ENCODE assay signal across 15 cellular contexts in the genomic region with DNA sequence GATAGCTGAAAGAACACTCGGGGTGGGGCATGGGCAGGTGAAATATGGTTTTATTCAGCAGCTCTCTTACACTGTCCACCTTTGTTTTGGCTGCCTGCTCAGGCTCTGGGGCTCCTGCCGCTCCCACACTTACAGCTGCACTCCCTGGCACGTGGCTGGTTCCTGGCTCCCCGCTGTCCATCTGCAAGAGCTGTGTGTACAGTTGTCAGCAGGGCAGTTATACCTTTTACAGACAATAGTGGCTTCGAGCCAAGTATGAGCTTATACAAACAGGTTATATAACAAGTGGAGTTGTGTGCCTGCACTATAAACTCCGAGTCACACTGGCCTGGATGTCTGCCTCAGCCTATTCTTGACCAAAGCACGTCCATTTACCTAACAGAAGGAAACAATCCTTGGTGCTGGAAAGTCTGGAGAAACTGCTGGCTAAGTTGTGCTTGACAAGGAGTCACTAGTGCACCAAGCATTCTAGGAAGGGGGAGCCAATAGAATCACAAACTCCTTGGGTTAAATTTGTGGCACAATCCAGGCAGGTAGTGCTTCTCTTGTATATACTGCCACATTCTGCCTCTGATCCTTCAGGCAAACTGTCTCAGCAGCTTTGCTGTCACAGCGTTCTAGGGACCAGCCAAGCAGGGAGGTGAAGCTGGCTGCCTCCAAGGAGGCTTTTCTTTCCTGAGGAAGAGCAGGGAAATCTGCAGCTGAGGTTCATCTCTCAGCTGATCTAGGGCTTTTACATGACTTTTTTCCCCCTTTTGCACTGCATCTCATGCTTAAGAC.
A peak's percentile ranks its signal among the peaks of the same experiment; 100 is the strongest.
DNase-seq lines count a peak whose midpoint lies in the region; ATAC-seq, FAIRE-seq and TF ChIP-seq lines count a peak whose summit lies in the region.
"Had no signal": no experiment of that assay in that cellular context is flagged by ENCODE, and none has a peak within 500 bp of the region (broad histone marks: within the 10 kb centered on the region; RNA-seq: fewer than 3 reads in every experiment).

No MANE protein-coding gene starts in this region.

- ATAC-seq in left colon: peak; percentile 56
- no peak for ATAC-seq in HG02763 (IDR thresholded peaks at IDR 0.05; ENCODE audit: unreplicated experiment)
- ATAC-seq in left lobe of liver: no peak
- ATAC-seq: foreskin keratinocyte, sciatic nerve, upper lobe of right lung had no signal

- 0 out of 2 replicates have a peak overlapping the region, but pooled peaks have one; percentile 41 for H2AFZ ChIP-seq in OCI-LY3 (ENCODE audit: low read depth, low read length)

- H3K36me3 ChIP-seq in OCI-LY3 (replicated peaks; ENCODE audit: low read depth, low read length): no peaks in the 10 kb centered on the region
- H3K36me3 ChIP-seq: SJSA1, upper lobe of right lung had no signal

- TF ChIP-seq CTCF in OCI-LY3 (IDR thresholded peaks at IDR 0.05; ENCODE audit: low read depth, low read length): no peak

- no peak overlapping the region for H3K4me2 ChIP-seq in OCI-LY3 (ENCODE audit: low read length)

- H3K4me3 ChIP-seq in OCI-LY3 (ENCODE audit: low read length): no peak overlapping the region
- H3K4me3 ChIP-seq: SJSA1, upper lobe of right lung had no signal

- DNase-seq in GM12892 (ENCODE audit: insufficient read length): no peak
- peak; percentile 98 for DNase-seq in NCI-H146 treated with DMSO at 0.1 percent for 48 hours (lab: John Stamatoyannopoulos, UW; ENCODE audit: unreplicated experiment)
- no peak for DNase-seq in left colon
- no peak for DNase-seq in NCI-H2171 treated with DMSO at 0.1 percent for 48 hours (lab: John Stamatoyannopoulos, UW)
- DNase-seq in left lobe of liver (ENCODE audit: low spot score): no peak
- DNase-seq in A172 (ENCODE audit: low spot score): no peak
- DNase-seq: activated naive CD4-positive, alpha-beta T cell; foreskin keratinocyte; Kasumi-1; stimulated activated CD4-positive, alpha-beta T cell treated with anti-CD3 and anti-CD28 coated beads, Interleukin-4, amount 100 ng/mL, for 1 hour; upper lobe of right lung had no signal

- FAIRE-seq in GM12892 (lab: Jason Lieb, UNC): peak; percentile 9

- H3K27ac ChIP-seq in OCI-LY3 (ENCODE audit: low read length): no peak overlapping the region
- H3K27ac ChIP-seq: foreskin keratinocyte, SJSA1, upper lobe of right lung had no signal

- peaks cover 6% of the 10 kb centered on the region; the same call in 1 of the 2 replicates for H3K4me1 ChIP-seq in OCI-LY3 (ENCODE audit: low read length)
- H3K4me1 ChIP-seq: foreskin keratinocyte, SJSA1, upper lobe of right lung had no signal

- H3K9me3 ChIP-seq in OCI-LY3 (ENCODE audit: insufficient read depth, low read length): no peaks in the 10 kb centered on the region
- H3K9me3 ChIP-seq: SJSA1, upper lobe of right lung had no signal

- TF ChIP-seq POLR2A in GM12892 (IDR thresholded peaks at IDR 0.05; ENCODE audit: low read depth, low read length): no peak

- no peaks in the 10 kb centered on the region for H4K20me1 ChIP-seq in OCI-LY3 (ENCODE audit: insufficient read depth, low read length)

- H3K79me2 ChIP-seq in OCI-LY3 (ENCODE audit: low read length): no peaks in the 10 kb centered on the region

- peaks cover 8% of the 10 kb centered on the region; the same call in 1 of the 2 replicates for H3K27me3 ChIP-seq in OCI-LY3 (ENCODE audit: low read depth, low read length)

- intact Hi-C loops in left colon (cut with DNase I, micrococcal nuclease): no loop called here

- H3K9ac ChIP-seq in OCI-LY3 (ENCODE audit: low read length): no peak overlapping the region
